8 cellular contexts compared by ENCODE assay signal in genomic region chr6:32175711-32176475, GRCh38. TPM values are rescaled to one million over a fixed set of nuclear protein-coding genes. Genes with fewer than 3 reads are reported as not detected.
DNase-seq lines count a peak whose midpoint lies in the region; ATAC-seq and TF ChIP-seq lines count a peak whose summit lies in the region.

A gene with protein sequence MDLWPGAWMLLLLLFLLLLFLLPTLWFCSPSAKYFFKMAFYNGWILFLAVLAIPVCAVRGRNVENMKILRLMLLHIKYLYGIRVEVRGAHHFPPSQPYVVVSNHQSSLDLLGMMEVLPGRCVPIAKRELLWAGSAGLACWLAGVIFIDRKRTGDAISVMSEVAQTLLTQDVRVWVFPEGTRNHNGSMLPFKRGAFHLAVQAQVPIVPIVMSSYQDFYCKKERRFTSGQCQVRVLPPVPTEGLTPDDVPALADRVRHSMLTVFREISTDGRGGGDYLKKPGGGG (minus strand): TSS chr6:32176084. CDS start chr6:32171496, 4,588 bp downstream.

- H2AFZ ChIP-seq in parathyroid adenoma, result peak within 1 kb of the TSS; percentile 89

- peak within 1 kb of the TSS; percentile 91 for H3K4me2 ChIP-seq in parathyroid adenoma (ENCODE audit: low read length)

- peaks cover 5% of the 10 kb centered on the region; the same call in 1 of the 2 replicates for H3K36me3 ChIP-seq in ES-I3 (ENCODE audit: insufficient read depth, low read length)
- no peaks in the 10 kb centered on the region for H3K36me3 ChIP-seq in cardiac muscle cell
- no peaks in the 10 kb centered on the region for H3K36me3 ChIP-seq in parathyroid adenoma (ENCODE audit: control insufficient read depth, insufficient read depth, low read length)
- H3K36me3 ChIP-seq in thyroid gland, result peaks cover 0 to 1% of the 10 kb centered on the region in 2 donors

- no peaks in the 10 kb centered on the region for H3K27me3 ChIP-seq in cardiac muscle cell
- H3K27me3 ChIP-seq in parathyroid adenoma (ENCODE audit: control insufficient read depth, insufficient read depth, low read length), result no peaks in the 10 kb centered on the region
- H3K27me3 ChIP-seq in thyroid gland, result no peaks in the 10 kb centered on the region

- peak in 1 of 2 donors; percentile 80 for TF ChIP-seq POLR2A in thyroid gland (IDR thresholded peaks at IDR 0.05)

- H3K9ac ChIP-seq in ES-I3 (ENCODE audit: low read depth, low read length) (peak within 1 kb of the TSS; percentile 96), parathyroid adenoma (peak within 1 kb of the TSS; percentile 89)

- DNase-seq in NCI-H1694 (lab: John Stamatoyannopoulos, UW) (peak; percentile 86), T-helper 1 cell (peak; percentile 89 to 96 (median 93)), cardiac muscle cell (ENCODE audit: low read depth in 1 of 2, low spot score in 1 of 2) (peak; percentile 95 to 98), thyroid gland (peak; percentile 96)

- peak; percentile 48 for ATAC-seq in HG02610 (IDR thresholded peaks at IDR 0.05; ENCODE audit: unreplicated experiment)

- H3K4me1 ChIP-seq in ES-I3 (ENCODE audit: insufficient read depth, low read length), result peaks cover 19% of the 10 kb centered on the region
- H3K4me1 ChIP-seq in cardiac muscle cell (ENCODE audit: low read depth), result peaks cover 21% of the 10 kb centered on the region
- peaks cover 9% of the 10 kb centered on the region for H3K4me1 ChIP-seq in parathyroid adenoma
- peaks cover 25 to 35% of the 10 kb centered on the region in 2 donors for H3K4me1 ChIP-seq in thyroid gland

- H3K4me3 ChIP-seq in cardiac muscle cell, result peak within 1 kb of the TSS; percentile 98
- H3K4me3 ChIP-seq in parathyroid adenoma (ENCODE audit: low read depth, low read length), result peak within 1 kb of the TSS; percentile 89
- peak within 1 kb of the TSS; percentile 72 to 98 (median 96) for H3K4me3 ChIP-seq in thyroid gland (replicated peaks in 1 of 3)

- TF ChIP-seq CTCF in cardiac muscle cell (IDR thresholded peaks at IDR 0.05; ENCODE audit: low read depth, low read length) (no peak), parathyroid adenoma (IDR thresholded peaks at IDR 0.05) (no peak), thyroid gland (IDR thresholded peaks at IDR 0.05) (no peak)

- peaks cover 9% of the 10 kb centered on the region for H3K79me2 ChIP-seq in parathyroid adenoma

- intact Hi-C loops in thyroid gland (cut with DNase I), result no loop called here

- no peaks in the 10 kb centered on the region for H3K9me3 ChIP-seq in ES-I3 (ENCODE audit: control insufficient read depth, insufficient read depth, low read length)
- no peaks in the 10 kb centered on the region for H3K9me3 ChIP-seq in cardiac muscle cell (ENCODE audit: low read depth)
- no peaks in the 10 kb centered on the region for H3K9me3 ChIP-seq in parathyroid adenoma (ENCODE audit: control insufficient read depth, low read length)
- no peaks in the 10 kb centered on the region for H3K9me3 ChIP-seq in thyroid gland

- H3K27ac ChIP-seq in adipose tissue (ENCODE audit: low read depth, low read length) (peak within 1 kb of the TSS; percentile 51), cardiac muscle cell (peak within 1 kb of the TSS; percentile 100), parathyroid adenoma (peak within 1 kb of the TSS; percentile 98), thyroid gland (peak within 1 kb of the TSS; percentile 94 to 96 (median 94))

- 1% methylated on average over 23 to 27 of the region's 27 CpGs for WGBS in adipose tissue, 3 donors
- WGBS in thyroid gland, 2 donors, result 0% methylated on average over 19 to 22 of the region's 27 CpGs

RNA-seq across cellular contexts. Expression of the gene that starts here (rescaled TPM):
- polyA plus RNA-seq in adipose tissue, result 10 to 100 TPM; 19.9 to 56.3 (median 43.1) TPM
- total RNA-seq in cardiac muscle cell, result 128 and 146 TPM in 2 replicates
- 69.3 and 69.6 TPM in 2 replicates for polyA plus RNA-seq in cardiac muscle cell
- 10 to 100 TPM; 48.6 to 69.2 (median 54.8) TPM for total RNA-seq in thyroid gland

Comparison
In these comparisons a context has a peak if more than half of its experiments do, and no peak if none do; other contexts are left out.
1. Peak in every context shown above with its lines: DNase-seq, ATAC-seq, H3K4me3 ChIP-seq and H3K27ac ChIP-seq.